In the genomic region with DNA sequence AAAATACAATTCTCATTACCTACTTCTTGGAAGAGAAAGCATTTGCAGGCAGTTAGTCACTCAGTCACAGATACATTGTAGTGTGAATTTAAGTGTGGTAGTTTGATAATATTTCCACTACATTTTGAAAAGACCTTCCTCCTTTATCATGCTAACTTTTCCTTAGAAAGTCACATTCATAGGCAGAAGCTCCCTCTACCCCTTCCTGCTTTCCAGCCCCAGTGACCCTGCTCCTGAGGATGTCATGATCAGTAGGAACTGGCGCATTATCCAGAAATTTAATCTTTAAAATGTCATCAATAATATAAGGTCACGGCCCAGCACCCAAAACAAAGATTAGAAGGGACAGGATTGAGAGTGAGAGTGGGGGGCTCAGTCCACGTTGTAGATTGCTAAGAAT, we compare ENCODE assay signal across 27 cellular contexts.
"Had no signal": no experiment of that assay in that cellular context is flagged by ENCODE, and none has a peak within 500 bp of the region (broad histone marks: within the 10 kb centered on the region; RNA-seq: fewer than 3 reads in every experiment).

No MANE protein-coding gene starts in this region.

- H3K9me3 Mint-ChIP-seq: endodermal cell had no signal

- H3K27me3 Mint-ChIP-seq: dendritic cell treated with granulocyte-macrophage colony-stimulating factor and Interleukin-4, amounts not matched to agents 40 ng/mL and 50 ng/mL, for 4 days; memory B cell; progenitor cell of endocrine pancreas had no signal

- H3K27ac Mint-ChIP-seq: dendritic cell treated with granulocyte-macrophage colony-stimulating factor and Interleukin-4, amounts not matched to agents 40 ng/mL and 50 ng/mL, for 4 days; endodermal cell; memory B cell; natural killer cell; progenitor cell of endocrine pancreas; stimulated activated effector memory CD8-positive, alpha-beta T cell treated with anti-CD3 and anti-CD28 coated beads, Interleukin-12 subunit alpha, Interleukin-12 subunit beta, amount 100 ng/mL, for 72 hours had no signal

- H3K27ac ChIP-seq: colonic mucosa, epithelial cell of prostate, gastrocnemius medialis, parathyroid adenoma, right atrium auricular region, stomach, thyroid gland had no signal

- H3K36me3 Mint-ChIP-seq: memory B cell; natural killer cell; stimulated activated effector memory CD8-positive, alpha-beta T cell treated with anti-CD3 and anti-CD28 coated beads, Interleukin-12 subunit alpha, Interleukin-12 subunit beta, amount 100 ng/mL, for 72 hours had no signal

- FAIRE-seq: kidney had no signal

- ATAC-seq: esophagus mucosa; gastrocnemius medialis; left lobe of liver; natural killer cell; sciatic nerve; stimulated activated effector memory CD8-positive, alpha-beta T cell treated with anti-CD3 and anti-CD28 coated beads, Interleukin-12 subunit alpha, Interleukin-12 subunit beta, amount 100 ng/mL, for 72 hours had no signal

- H3K27me3 ChIP-seq: colonic mucosa, gastrocnemius medialis, right atrium auricular region, stomach, thyroid gland had no signal

- H3K36me3 ChIP-seq: colonic mucosa, gastrocnemius medialis, right atrium auricular region, stomach, thyroid gland had no signal

- H2AFZ ChIP-seq: parathyroid adenoma had no signal

- H3K9me3 ChIP-seq: colonic mucosa, gastrocnemius medialis, right atrium auricular region, thyroid gland had no signal

- H3K4me1 Mint-ChIP-seq: endodermal cell; memory B cell; natural killer cell; stimulated activated effector memory CD8-positive, alpha-beta T cell treated with anti-CD3 and anti-CD28 coated beads, Interleukin-12 subunit alpha, Interleukin-12 subunit beta, amount 100 ng/mL, for 72 hours had no signal

- H3K4me3 Mint-ChIP-seq: dendritic cell treated with granulocyte-macrophage colony-stimulating factor and Interleukin-4, amounts not matched to agents 40 ng/mL and 50 ng/mL, for 4 days; endodermal cell; memory B cell; natural killer cell; stimulated activated effector memory CD8-positive, alpha-beta T cell treated with anti-CD3 and anti-CD28 coated beads, Interleukin-12 subunit alpha, Interleukin-12 subunit beta, amount 100 ng/mL, for 72 hours had no signal

- H3K4me3 ChIP-seq: colonic mucosa, gastrocnemius medialis, lung, right atrium auricular region, smooth muscle cell, stomach, thyroid gland had no signal

- H3K79me2 ChIP-seq: parathyroid adenoma had no signal

- H3K9ac ChIP-seq: parathyroid adenoma had no signal

- H3K4me1 ChIP-seq: colonic mucosa, gastrocnemius medialis, parathyroid adenoma, right atrium auricular region, stomach, thyroid gland had no signal

- H3K4me2 ChIP-seq: smooth muscle cell had no signal

- DNase-seq: colonic mucosa; effector CD8-positive, alpha-beta T cell; endodermal cell; foreskin fibroblast; gastrocnemius medialis; head of caudate nucleus; kidney; natural killer cell; stimulated activated CD4-positive, alpha-beta T cell treated with anti-CD3 and anti-CD28 coated beads, Interleukin-12 subunit alpha, Interleukin-12 subunit beta, amount 100 ng/mL, for 4 hours; stimulated activated CD4-positive, alpha-beta T cell treated with anti-CD3 and anti-CD28 coated beads, Interleukin-2, amount 100 ng/mL, for 24 hours; stimulated activated CD4-positive, alpha-beta T cell treated with anti-CD3 and anti-CD28 coated beads, Interleukin-4, amount 100 ng/mL, for 24 hours; stimulated activated naive CD4-positive, alpha-beta T cell treated with Interleukin-2 at 50 U/mL for 16 hours; stomach; thyroid gland; trophoblast cell had no signal
